Comparison of ENCODE assay signal across 13 cellular contexts in the genomic region with DNA sequence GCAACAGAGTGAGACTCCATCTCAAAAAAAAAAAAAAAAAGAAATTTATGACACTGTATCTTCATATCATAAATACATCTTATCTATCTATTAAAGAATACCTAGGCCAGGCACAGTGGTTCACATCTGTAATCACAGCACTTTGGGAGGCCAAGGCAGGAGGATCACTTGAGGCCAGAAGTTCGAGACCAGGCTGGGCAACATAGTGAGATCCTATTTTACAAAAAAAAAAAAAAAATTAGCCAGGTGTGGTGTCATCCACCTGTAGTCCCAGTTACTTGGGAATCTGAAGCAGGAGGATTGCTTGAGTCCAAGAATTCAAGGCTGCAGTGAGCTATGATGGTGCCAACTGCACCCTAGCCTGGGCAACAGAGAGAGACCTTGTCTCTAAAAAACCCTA.
"Had no signal": no experiment of that assay in that cellular context is flagged by ENCODE, and none has a peak within 500 bp of the region (broad histone marks: within the 10 kb centered on the region; RNA-seq: fewer than 3 reads in every experiment).

No MANE protein-coding gene starts in this region.

- H3K36me3 Mint-ChIP-seq: natural killer cell had no signal

- H3K4me3 Mint-ChIP-seq: effector memory CD8-positive, alpha-beta T cell; natural killer cell; stimulated activated naive CD8-positive, alpha-beta T cell treated with anti-CD3 and anti-CD28 coated beads, Interleukin-15, amount 100 ng/mL, for 72 hours had no signal

- H3K9me3 Mint-ChIP-seq: effector memory CD8-positive, alpha-beta T cell; natural killer cell had no signal

- H3K27ac ChIP-seq: lower lobe of right lung had no signal

- H3K27me3 ChIP-seq: ovary, tibial artery, upper lobe of left lung had no signal

- FAIRE-seq: endometrium, frontal cortex, urothelium cell line had no signal

- H3K27ac Mint-ChIP-seq: effector memory CD8-positive, alpha-beta T cell; natural killer cell; stimulated activated naive CD8-positive, alpha-beta T cell treated with anti-CD3 and anti-CD28 coated beads, Interleukin-15, amount 100 ng/mL, for 72 hours had no signal

- H3K4me3 ChIP-seq: lower lobe of right lung, ovary, smooth muscle cell, tibial artery, upper lobe of left lung had no signal

- DNase-seq: cortex of kidney, occipital lobe had no signal

- H3K4me1 Mint-ChIP-seq: natural killer cell had no signal

- H3K27me3 Mint-ChIP-seq: stimulated activated naive CD8-positive, alpha-beta T cell treated with anti-CD3 and anti-CD28 coated beads, Interleukin-15, amount 100 ng/mL, for 72 hours had no signal

- H3K36me3 ChIP-seq: lower lobe of right lung, ovary, tibial artery, upper lobe of left lung had no signal

- H3K9me3 ChIP-seq: lower lobe of right lung, ovary, tibial artery, upper lobe of left lung had no signal
